ENCODE assay signal across 1 cellular context in genomic region chr20:40525356-40525755, GRCh38.
TF ChIP-seq lines count a peak whose summit lies in the region.

No MANE protein-coding gene starts in this region.

TF ChIP-seq in IMR-90, 13 proteins besides CTCF, POLR2A, EP300 and RAD21:
- TF ChIP-seq USF2 (IDR thresholded peaks at IDR 0.05; ENCODE audit: low read depth, low read length): no peak
- TF ChIP-seq CEBPB (IDR thresholded peaks at IDR 0.05; ENCODE audit: low read depth, low read length): no peak
- TF ChIP-seq NFE2L2 (IDR thresholded peaks at IDR 0.05; ENCODE audit: low read depth, low read length): no peak
- TF ChIP-seq CHD1 (IDR thresholded peaks at IDR 0.05; ENCODE audit: low read depth, low read length): no peak
- TF ChIP-seq BHLHE40 (IDR thresholded peaks at IDR 0.05; ENCODE audit: low read depth, low read length): no peak
- TF ChIP-seq RCOR1 (IDR thresholded peaks at IDR 0.05; ENCODE audit: insufficient replicate concordance, low read length): no peak
- TF ChIP-seq SMC3 (IDR thresholded peaks at IDR 0.05; ENCODE audit: low read depth, low read length): no peak
- no peak for TF ChIP-seq FOS (IDR thresholded peaks at IDR 0.05; ENCODE audit: low read depth, low read length)
- no peak for TF ChIP-seq MXI1 (IDR thresholded peaks at IDR 0.05; ENCODE audit: borderline replicate concordance, low read depth, low read length)
- no peak for TF ChIP-seq MAFK (IDR thresholded peaks at IDR 0.05; ENCODE audit: low read depth, low read length)
